11 cellular contexts compared by ENCODE assay signal in genomic region chr3:60742606-60743145, GRCh38.
A peak's percentile ranks its signal among the peaks of the same experiment; 100 is the strongest.
DNase-seq lines count a peak whose midpoint lies in the region; ATAC-seq and TF ChIP-seq lines count a peak whose summit lies in the region.
"Had no signal": no experiment of that assay in that cellular context is flagged by ENCODE, and none has a peak within 500 bp of the region (broad histone marks: within the 10 kb centered on the region; RNA-seq: fewer than 3 reads in every experiment).

No MANE protein-coding gene starts in this region.

- peaks cover 31% of the 10 kb centered on the region for H3K4me1 Mint-ChIP-seq in chondrocyte (ENCODE audit: low read depth)

- H3K9me3 Mint-ChIP-seq in chondrocyte (ENCODE audit: low read depth): no peaks in the 10 kb centered on the region

- no peaks in the 10 kb centered on the region for H3K27me3 Mint-ChIP-seq in chondrocyte (ENCODE audit: low read depth)

- peak; percentile 53 for ATAC-seq in left lobe of liver
- ATAC-seq in GM21381 (IDR thresholded peaks at IDR 0.05; ENCODE audit: unreplicated experiment): no peak
- no peak for ATAC-seq in GM21447 (IDR thresholded peaks at IDR 0.05; ENCODE audit: unreplicated experiment)
- ATAC-seq: esophagus mucosa had no signal

- H3K4me3 Mint-ChIP-seq in chondrocyte (ENCODE audit: unreplicated experiment): no peak overlapping the region

- no peaks in the 10 kb centered on the region for H3K36me3 Mint-ChIP-seq in chondrocyte (ENCODE audit: low read depth)

- TF ChIP-seq CTCF in chondrocyte (IDR thresholded peaks at IDR 0.05): peak; percentile 85

- DNase-seq in COLO668 (lab: John Stamatoyannopoulos, UW; ENCODE audit: unreplicated experiment) (peak; percentile 49), M059J (ENCODE audit: low read depth) (peak; percentile 85), chondrocyte (ENCODE audit: low spot score) (no peak), left lobe of liver (ENCODE audit: low spot score) (no peak), SK-N-DZ (ENCODE audit: low spot score) (no peak), EL (no peak)
- DNase-seq: activated naive CD4-positive, alpha-beta T cell; NCI-H2171 treated with DMSO at 0.1 percent for 48 hours had no signal

- no peak overlapping the region for H3K27ac Mint-ChIP-seq in chondrocyte (ENCODE audit: unreplicated experiment)

Comparison
In these comparisons a context has a peak if more than half of its experiments do, and no peak if none do; other contexts are left out.
1. DNase-seq: peak in COLO668 (single experiment) and M059J (single experiment); none in chondrocyte (single experiment), left lobe of liver (single experiment), SK-N-DZ (single experiment) and EL (single experiment).